1 cellular context compared by ENCODE assay signal in the genomic region with DNA sequence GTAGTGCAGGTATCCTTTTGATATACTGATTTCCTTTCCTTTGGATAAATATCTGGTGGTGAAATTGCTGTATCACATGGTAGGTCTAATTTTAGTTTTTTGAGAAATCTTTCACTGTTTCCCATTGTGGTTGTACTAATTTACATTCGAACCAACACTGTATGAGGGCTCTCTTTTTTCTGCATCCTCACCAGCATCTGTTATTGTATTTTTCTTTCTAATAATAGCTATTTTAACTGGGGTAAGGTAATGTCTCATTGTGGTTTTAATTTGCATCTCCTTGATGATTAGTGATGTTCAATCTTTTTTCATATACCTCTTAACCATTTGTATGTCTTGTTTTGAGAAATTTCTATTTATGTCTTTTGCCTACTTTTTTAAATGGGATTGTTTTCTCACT.
TF ChIP-seq lines count a peak whose summit lies in the region.

No MANE protein-coding gene starts in this region.

TF ChIP-seq in GM12878, 131 proteins besides CTCF, POLR2A, EP300 and RAD21 (continued from another document):
- TF ChIP-seq, protein P1, sequence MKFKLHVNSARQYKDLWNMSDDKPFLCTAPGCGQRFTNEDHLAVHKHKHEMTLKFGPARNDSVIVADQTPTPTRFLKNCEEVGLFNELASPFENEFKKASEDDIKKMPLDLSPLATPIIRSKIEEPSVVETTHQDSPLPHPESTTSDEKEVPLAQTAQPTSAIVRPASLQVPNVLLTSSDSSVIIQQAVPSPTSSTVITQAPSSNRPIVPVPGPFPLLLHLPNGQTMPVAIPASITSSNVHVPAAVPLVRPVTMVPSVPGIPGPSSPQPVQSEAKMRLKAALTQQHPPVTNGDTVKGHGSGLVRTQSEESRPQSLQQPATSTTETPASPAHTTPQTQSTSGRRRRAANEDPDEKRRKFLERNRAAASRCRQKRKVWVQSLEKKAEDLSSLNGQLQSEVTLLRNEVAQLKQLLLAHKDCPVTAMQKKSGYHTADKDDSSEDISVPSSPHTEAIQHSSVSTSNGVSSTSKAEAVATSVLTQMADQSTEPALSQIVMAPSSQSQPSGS (IDR thresholded peaks at IDR 0.05; ENCODE audit: low read length), result no peak
- TF ChIP-seq CHD4 (IDR thresholded peaks at IDR 0.05), result no peak
- TF ChIP-seq BHLHE40 (IDR thresholded peaks at IDR 0.05; ENCODE audit: borderline replicate concordance in 1 of 2, low read depth in 2 of 2, low read length in 1 of 2), result no peak
- no peak for TF ChIP-seq SMAD5 (IDR thresholded peaks at IDR 0.05; ENCODE audit: low read depth)
- TF ChIP-seq, protein P2, sequence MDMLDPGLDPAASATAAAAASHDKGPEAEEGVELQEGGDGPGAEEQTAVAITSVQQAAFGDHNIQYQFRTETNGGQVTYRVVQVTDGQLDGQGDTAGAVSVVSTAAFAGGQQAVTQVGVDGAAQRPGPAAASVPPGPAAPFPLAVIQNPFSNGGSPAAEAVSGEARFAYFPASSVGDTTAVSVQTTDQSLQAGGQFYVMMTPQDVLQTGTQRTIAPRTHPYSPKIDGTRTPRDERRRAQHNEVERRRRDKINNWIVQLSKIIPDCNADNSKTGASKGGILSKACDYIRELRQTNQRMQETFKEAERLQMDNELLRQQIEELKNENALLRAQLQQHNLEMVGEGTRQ (IDR thresholded peaks at IDR 0.05; ENCODE audit: borderline replicate concordance, low read depth, low read length), result no peak
- TF ChIP-seq, protein P3, sequence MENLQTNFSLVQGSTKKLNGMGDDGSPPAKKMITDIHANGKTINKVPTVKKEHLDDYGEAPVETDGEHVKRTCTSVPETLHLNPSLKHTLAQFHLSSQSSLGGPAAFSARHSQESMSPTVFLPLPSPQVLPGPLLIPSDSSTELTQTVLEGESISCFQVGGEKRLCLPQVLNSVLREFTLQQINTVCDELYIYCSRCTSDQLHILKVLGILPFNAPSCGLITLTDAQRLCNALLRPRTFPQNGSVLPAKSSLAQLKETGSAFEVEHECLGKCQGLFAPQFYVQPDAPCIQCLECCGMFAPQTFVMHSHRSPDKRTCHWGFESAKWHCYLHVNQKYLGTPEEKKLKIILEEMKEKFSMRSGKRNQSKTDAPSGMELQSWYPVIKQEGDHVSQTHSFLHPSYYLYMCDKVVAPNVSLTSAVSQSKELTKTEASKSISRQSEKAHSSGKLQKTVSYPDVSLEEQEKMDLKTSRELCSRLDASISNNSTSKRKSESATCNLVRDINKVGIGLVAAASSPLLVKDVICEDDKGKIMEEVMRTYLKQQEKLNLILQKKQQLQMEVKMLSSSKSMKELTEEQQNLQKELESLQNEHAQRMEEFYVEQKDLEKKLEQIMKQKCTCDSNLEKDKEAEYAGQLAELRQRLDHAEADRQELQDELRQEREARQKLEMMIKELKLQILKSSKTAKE (IDR thresholded peaks at IDR 0.05; ENCODE audit: low read depth, poor library complexity, severe bottlenecking), result no peak
- TF ChIP-seq MXI1 (IDR thresholded peaks at IDR 0.05; ENCODE audit: low read depth, low read length), result no peak
- TF ChIP-seq, protein P4, sequence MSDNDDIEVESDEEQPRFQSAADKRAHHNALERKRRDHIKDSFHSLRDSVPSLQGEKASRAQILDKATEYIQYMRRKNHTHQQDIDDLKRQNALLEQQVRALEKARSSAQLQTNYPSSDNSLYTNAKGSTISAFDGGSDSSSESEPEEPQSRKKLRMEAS (IDR thresholded peaks at IDR 0.05; ENCODE audit: low read depth, low read length), result no peak
- TF ChIP-seq NFYA (IDR thresholded peaks at IDR 0.05; ENCODE audit: borderline replicate concordance, low read depth, low read length), result no peak
